Comparison of ENCODE assay signal across 18 cellular contexts in the genomic region with DNA sequence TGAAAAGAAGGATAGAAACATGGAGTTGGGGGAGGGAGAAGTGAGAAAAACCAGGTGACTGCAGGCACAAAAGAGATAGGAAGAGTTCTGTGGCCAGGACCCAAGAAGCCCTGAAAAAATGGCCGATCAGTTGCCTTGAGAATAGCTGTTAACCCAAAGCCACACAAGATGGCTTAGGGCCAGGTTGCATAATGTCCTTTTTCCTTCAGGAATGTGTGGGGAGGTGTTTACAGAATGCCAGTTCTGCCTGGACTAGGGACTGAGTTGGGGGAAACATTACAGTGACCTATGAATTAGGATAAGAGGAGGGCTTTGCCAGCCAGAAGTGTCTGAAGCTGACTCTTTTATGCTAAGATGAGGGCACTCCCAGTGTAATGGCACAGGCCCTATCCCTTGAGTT. TPM values are rescaled to one million over a fixed set of nuclear protein-coding genes. Genes with fewer than 3 reads are reported as not detected.
DNase-seq lines count a peak whose midpoint lies in the region; ATAC-seq and TF ChIP-seq lines count a peak whose summit lies in the region.
"Had no signal": no experiment of that assay in that cellular context is flagged by ENCODE, and none has a peak within 500 bp of the region (broad histone marks: within the 10 kb centered on the region; RNA-seq: fewer than 3 reads in every experiment).

No MANE protein-coding gene starts in this region.

- H3K27ac ChIP-seq in thymus (ENCODE audit: low read depth) (peak overlapping the region; percentile 8), colonic mucosa (no peak overlapping the region)

- peaks cover 4% of the 10 kb centered on the region for H3K9me3 Mint-ChIP-seq in activated naive CD8-positive, alpha-beta T cell treated with anti-CD3 and anti-CD28 coated beads, Interleukin-2, amount 10 ng/mL, durations not matched to agents 7 days and 5 days
- H3K9me3 Mint-ChIP-seq in activated naive CD8-positive, alpha-beta T cell treated with anti-CD3 and anti-CD28 coated beads, Interleukin-2, amount 50 U/mL, for 24 hours = no peaks in the 10 kb centered on the region

- H3K4me3 Mint-ChIP-seq in activated naive CD8-positive, alpha-beta T cell treated with anti-CD3 and anti-CD28 coated beads, Interleukin-2, amount 10 ng/mL, durations not matched to agents 7 days and 5 days = no peak overlapping the region
- H3K4me3 Mint-ChIP-seq in activated naive CD8-positive, alpha-beta T cell treated with anti-CD3 and anti-CD28 coated beads, Interleukin-2, amount 50 U/mL, for 24 hours = no peak overlapping the region

- intact Hi-C loops in colonic mucosa (cut with DNase I) = no loop called here

- H3K9me2 ChIP-seq in Loucy (replicated peaks; ENCODE audit: low read depth, low read length) = no peaks in the 10 kb centered on the region

- no peaks in the 10 kb centered on the region for H3F3A ChIP-seq in Loucy (ENCODE audit: low read depth)

- TF ChIP-seq CTCF in Loucy (conservative IDR thresholded peaks at IDR 0.05; ENCODE audit: low read length) (no peak), colonic mucosa (IDR thresholded peaks at IDR 0.05) (no peak)

- ATAC-seq in activated naive CD8-positive, alpha-beta T cell treated with anti-CD3 and anti-CD28 coated beads, Interleukin-2, amount 10 ng/mL, durations not matched to agents 7 days and 5 days (ENCODE audit: low read depth) = no peak
- no peak for ATAC-seq in activated naive CD8-positive, alpha-beta T cell treated with anti-CD3 and anti-CD28 coated beads, Interleukin-2, amount 50 U/mL, for 24 hours
- peak; percentile 72 for ATAC-seq in left lobe of liver
- ATAC-seq: PC-3 had no signal

- peaks cover 81% of the 10 kb centered on the region for H3K4me1 ChIP-seq in Loucy (ENCODE audit: insufficient read depth, low read length, poor library complexity, severe bottlenecking)
- peaks cover 39% of the 10 kb centered on the region for H3K4me1 ChIP-seq in thymus (ENCODE audit: control insufficient read depth, insufficient read depth, low read length)
- peaks cover 7% of the 10 kb centered on the region for H3K4me1 ChIP-seq in colonic mucosa

- POLR2A ChIA-PET in activated naive CD8-positive, alpha-beta T cell treated with anti-CD3 and anti-CD28 coated beads, Interleukin-2, amount 10 ng/mL, durations not matched to agents 7 days and 5 days (lab: Charles Lee) = no interaction called here

- no peaks in the 10 kb centered on the region for H3K36me3 ChIP-seq in Loucy (ENCODE audit: insufficient read depth, low read length)
- no peaks in the 10 kb centered on the region for H3K36me3 ChIP-seq in thymus (ENCODE audit: control insufficient read depth, insufficient read depth)
- H3K36me3 ChIP-seq in colonic mucosa = no peaks in the 10 kb centered on the region

- H3K4me1 Mint-ChIP-seq in activated naive CD8-positive, alpha-beta T cell treated with anti-CD3 and anti-CD28 coated beads, Interleukin-2, amount 10 ng/mL, durations not matched to agents 7 days and 5 days = peaks cover 30% of the 10 kb centered on the region
- H3K4me1 Mint-ChIP-seq in activated naive CD8-positive, alpha-beta T cell treated with anti-CD3 and anti-CD28 coated beads, Interleukin-2, amount 50 U/mL, for 24 hours = peaks cover 35% of the 10 kb centered on the region

- peak overlapping the region; percentile 13 for H3K27ac Mint-ChIP-seq in activated naive CD8-positive, alpha-beta T cell treated with anti-CD3 and anti-CD28 coated beads, Interleukin-2, amount 10 ng/mL, durations not matched to agents 7 days and 5 days
- no peak overlapping the region for H3K27ac Mint-ChIP-seq in activated naive CD8-positive, alpha-beta T cell treated with anti-CD3 and anti-CD28 coated beads, Interleukin-2, amount 50 U/mL, for 24 hours

- no peaks in the 10 kb centered on the region for H4K20me1 ChIP-seq in Loucy (ENCODE audit: insufficient read depth, low read length, poor library complexity, severe bottlenecking)

- H3K79me2 ChIP-seq in Loucy (ENCODE audit: insufficient read depth, low read length) = no peaks in the 10 kb centered on the region

- H3K4me3 ChIP-seq in Loucy (ENCODE audit: low read length, poor library complexity, severe bottlenecking) = peak overlapping the region; percentile 44
- no peak overlapping the region for H3K4me3 ChIP-seq in thymus (ENCODE audit: low read length)
- no peak overlapping the region for H3K4me3 ChIP-seq in colonic mucosa

- H3K36me3 Mint-ChIP-seq in activated naive CD8-positive, alpha-beta T cell treated with anti-CD3 and anti-CD28 coated beads, Interleukin-2, amount 10 ng/mL, durations not matched to agents 7 days and 5 days = no peaks in the 10 kb centered on the region
- H3K36me3 Mint-ChIP-seq in activated naive CD8-positive, alpha-beta T cell treated with anti-CD3 and anti-CD28 coated beads, Interleukin-2, amount 50 U/mL, for 24 hours (ENCODE audit: low read depth) = no peaks in the 10 kb centered on the region

- peak overlapping the region; percentile 58 for H3K4me2 ChIP-seq in Loucy (ENCODE audit: low read depth, low read length, poor library complexity, severe bottlenecking)

- WGBS in thymus = 96% methylated on average over 1 of the region's 1 CpG

- H3K27me3 Mint-ChIP-seq in activated naive CD8-positive, alpha-beta T cell treated with anti-CD3 and anti-CD28 coated beads, Interleukin-2, amount 10 ng/mL, durations not matched to agents 7 days and 5 days = no peaks in the 10 kb centered on the region
- peaks cover 1% of the 10 kb centered on the region for H3K27me3 Mint-ChIP-seq in activated naive CD8-positive, alpha-beta T cell treated with anti-CD3 and anti-CD28 coated beads, Interleukin-2, amount 50 U/mL, for 24 hours

- DNase-seq in activated naive CD8-positive, alpha-beta T cell treated with anti-CD3 and anti-CD28 coated beads, Interleukin-2, amount 10 ng/mL, durations not matched to agents 7 days and 5 days = no peak
- DNase-seq in activated naive CD8-positive, alpha-beta T cell treated with anti-CD3 and anti-CD28 coated beads, Interleukin-2, amount 50 U/mL, for 24 hours = no peak
- no peak for DNase-seq in left lobe of liver (ENCODE audit: low spot score)
- DNase-seq in colonic mucosa = no peak
- DNase-seq in activated T-cell treated with anti-CD3 and anti-CD28 coated beads, Interleukin-2, amount 50 U/mL, for 48 hours = no peak
- no peak for DNase-seq in hypothalamus (lab: John Stamatoyannopoulos, UW)
- DNase-seq: C1 segment of cervical spinal cord, KBM-7, NCI-H1417, NCI-H187, NCI-H2107, NCI-H2227 treated with DMSO at 0.1 percent for 48 hours, NCI-H524, PC-3, RPMI8226, SHP77 treated with DMSO at 0.1 percent for 48 hours had no signal

- peak overlapping the region; percentile 16; the same call in 1 of the 2 replicates for H2AFZ ChIP-seq in Loucy (ENCODE audit: low read length)

- peak overlapping the region; percentile 53 for H3K9ac ChIP-seq in Loucy (ENCODE audit: low read depth, low read length, poor library complexity, severe bottlenecking)
- H3K9ac ChIP-seq in colonic mucosa (ENCODE audit: low read depth in 2 of 2, low read length in 2 of 2) = no peak overlapping the region

- H3K9me3 ChIP-seq in Loucy (ENCODE audit: insufficient read depth, low read depth, low read length) (no peaks in the 10 kb centered on the region), thymus (ENCODE audit: control insufficient read depth) (no peaks in the 10 kb centered on the region), colonic mucosa (no peaks in the 10 kb centered on the region)

- H3K27me3 ChIP-seq in Loucy (ENCODE audit: insufficient read depth, low read length, poor library complexity, severe bottlenecking) (no peaks in the 10 kb centered on the region), thymus (ENCODE audit: control insufficient read depth, insufficient read depth) (no peaks in the 10 kb centered on the region), colonic mucosa (no peaks in the 10 kb centered on the region)

RNA-seq across cellular contexts. Expression of gene FAM110C, which starts 17.1 kb away (rescaled TPM):
- under 1 TPM; 0.68 to 0.69 TPM for total RNA-seq in activated naive CD8-positive, alpha-beta T cell treated with anti-CD3 and anti-CD28 coated beads, Interleukin-2, amount 10 ng/mL, durations not matched to agents 7 days and 5 days
- total RNA-seq in left lobe of liver (6.7 TPM), colonic mucosa (10 to 100 TPM; 20.1 to 24.6 TPM)
- 7.3 TPM for polyA plus RNA-seq in thymus
